Comparison of ENCODE assay signal across 25 cellular contexts in the genomic region with DNA sequence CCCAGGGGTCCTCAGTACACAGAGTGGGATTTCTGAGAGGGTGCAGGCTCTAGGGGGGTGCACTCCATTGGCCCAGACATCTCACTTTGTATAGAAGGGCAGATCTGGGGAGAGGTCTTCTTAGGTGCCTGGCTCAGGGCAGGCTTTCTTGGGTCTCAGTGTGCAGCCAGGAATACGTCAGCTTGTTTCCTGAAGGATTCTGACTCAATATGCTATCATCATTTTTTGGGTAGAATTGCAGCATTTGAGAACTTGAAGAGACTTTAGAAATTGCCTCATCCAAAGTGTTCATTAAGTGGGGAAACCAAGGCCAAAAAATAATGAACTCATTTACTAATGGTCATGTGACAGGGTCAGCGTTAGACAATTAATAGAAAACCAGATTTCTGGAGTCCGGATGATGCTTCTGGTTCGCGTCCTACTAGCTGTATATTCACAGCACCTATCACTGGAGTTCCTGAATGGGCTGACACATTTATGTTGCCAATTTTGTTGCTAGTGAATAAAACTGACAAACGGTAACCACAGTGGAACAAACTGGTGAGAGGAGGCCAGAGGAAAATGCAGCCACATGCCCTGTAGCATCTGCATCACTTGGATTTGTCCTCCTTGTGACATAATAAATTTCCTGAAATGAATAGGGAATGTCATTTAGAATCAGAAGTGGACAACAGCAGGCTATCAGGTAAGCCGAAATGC.
DNase-seq lines count a peak whose midpoint lies in the region; ATAC-seq and TF ChIP-seq lines count a peak whose summit lies in the region.
"Had no signal": no experiment of that assay in that cellular context is flagged by ENCODE, and none has a peak within 500 bp of the region (broad histone marks: within the 10 kb centered on the region; RNA-seq: fewer than 3 reads in every experiment).

No MANE protein-coding gene starts in this region.

- WGBS in GM23248 (ENCODE audit: low coverage in 1 of 2, low lambda C conversion rate in 2 of 2, missing lambda C conversion rate in 2 of 2), 2 experiments: 26 to 36% methylated on average over 7 of the region's 7 CpGs
- 77 to 89% (median 85%) methylated on average over 7 of the region's 7 CpGs for WGBS in ovary, 3 donors

- TF ChIP-seq EP300 in ovary (IDR thresholded peaks at IDR 0.05): no peak

- no peak for TF ChIP-seq CTCF in cardiac fibroblast (IDR thresholded peaks at IDR 0.05; ENCODE audit: low read depth, low read length)
- no peak for TF ChIP-seq CTCF in ovary (IDR thresholded peaks at IDR 0.05)

- H3K4me3 ChIP-seq in GM23248 (no peak overlapping the region), cardiac fibroblast (replicated peaks in 1 of 2; ENCODE audit: low read depth in 2 of 2, low read length in 2 of 2) (no peak overlapping the region), ovary (no peak overlapping the region)
- H3K4me3 ChIP-seq: HAP-1, heart right ventricle, prostate gland, thyroid gland had no signal

- H3K4me1 Mint-ChIP-seq in activated T-cell treated with anti-CD3 and anti-CD28 coated beads, Interleukin-2, amount 50 U/mL, for 24 hours (ENCODE audit: low read depth): no peaks in the 10 kb centered on the region
- H3K4me1 Mint-ChIP-seq: activated CD4-positive, alpha-beta memory T cell treated with anti-CD3 and anti-CD28 coated beads, Interleukin-2, amount 10 ng/mL, durations not matched to agents 7 days and 5 days; activated naive CD4-positive, alpha-beta T cell treated with anti-CD3 and anti-CD28 coated beads, Interleukin-2, amount 50 U/mL, for 24 hours; activated T-helper 17 cell treated with anti-CD3 and anti-CD28 coated beads, Interleukin-2, amount 50 U/mL, for 72 hours; central memory CD8-positive, alpha-beta T cell; T-cell had no signal

- no peaks in the 10 kb centered on the region for H3K9me2 ChIP-seq in GM23248 (ENCODE audit: insufficient read depth)

- peaks cover 5% of the 10 kb centered on the region; the same call in 1 of the 2 replicates for H3F3A ChIP-seq in GM23248 (ENCODE audit: insufficient read depth)

- DNase-seq in AG08395 (ENCODE audit: low spot score) (peak; percentile 36), GM23248 (peak; percentile 68), cardiac fibroblast (ENCODE audit: low read depth in 2 of 2) (peak; percentile 33 to 61), iris pigment epithelial cell (ENCODE audit: low read depth) (peak; percentile 15), ovary (no peak)
- no peak for DNase-seq in activated CD4-positive, CD25-positive, alpha-beta regulatory T cell (lab: John Stamatoyannopoulos, UW)
- no peak for DNase-seq in activated T-cell treated with anti-CD3 and anti-CD28 coated beads, Interleukin-2, amount 50 U/mL, for 24 hours
- DNase-seq: activated CD4-positive, alpha-beta memory T cell treated with anti-CD3 and anti-CD28 coated beads, Interleukin-2, amount 10 ng/mL, durations not matched to agents 7 days and 5 days; activated CD8-positive, alpha-beta memory T cell treated with anti-CD3 and anti-CD28 coated beads, Interleukin-2, amount 50 U/mL, for 48 hours; foreskin keratinocyte; heart right ventricle; mammary epithelial cell; NCI-H1436; NCI-H748 treated with DMSO at 0.1 percent for 48 hours; T-cell; thyroid gland had no signal

- H3K4me3 Mint-ChIP-seq in activated T-cell treated with anti-CD3 and anti-CD28 coated beads, Interleukin-2, amount 50 U/mL, for 24 hours: no peak overlapping the region
- H3K4me3 Mint-ChIP-seq: activated CD4-positive, alpha-beta memory T cell treated with anti-CD3 and anti-CD28 coated beads, Interleukin-2, amount 10 ng/mL, durations not matched to agents 7 days and 5 days; activated naive CD4-positive, alpha-beta T cell treated with anti-CD3 and anti-CD28 coated beads, Interleukin-2, amount 50 U/mL, for 24 hours; activated T-helper 17 cell treated with anti-CD3 and anti-CD28 coated beads, Interleukin-2, amount 50 U/mL, for 72 hours; central memory CD8-positive, alpha-beta T cell; stimulated activated naive CD8-positive, alpha-beta T cell treated with anti-CD3 and anti-CD28 coated beads, Interleukin-15, Interleukin-2, amounts not matched to agents 100 ng/mL and 50 ng/mL, for 24 hours; T-cell had no signal

- H4K20me1 ChIP-seq in GM23248 (ENCODE audit: insufficient read depth): no peaks in the 10 kb centered on the region

- H2AFZ ChIP-seq in GM23248: no peak overlapping the region

- H3K9me3 ChIP-seq in GM23248 (ENCODE audit: low read depth) (no peaks in the 10 kb centered on the region), ovary (no peaks in the 10 kb centered on the region)
- H3K9me3 ChIP-seq: HAP-1, heart right ventricle, prostate gland, thyroid gland had no signal

- in situ Hi-C loops in GM23248 (cut with MboI): no loop called here

- ATAC-seq in HG03025 (IDR thresholded peaks at IDR 0.05; ENCODE audit: low FRiP score, unreplicated experiment): no peak
- ATAC-seq: activated CD4-positive, CD25-positive, alpha-beta regulatory T cell treated with anti-CD3 and anti-CD28 coated beads, Interleukin-2, amount 50 U/mL, for 24 hours; activated T-helper 17 cell treated with anti-CD3 and anti-CD28 coated beads, Interleukin-2, amount 50 U/mL, for 72 hours; foreskin keratinocyte had no signal

- H3K27ac ChIP-seq in GM23248 (no peak overlapping the region), ovary (no peak overlapping the region)
- H3K27ac ChIP-seq: foreskin keratinocyte, heart right ventricle, KMS-11, prostate gland, thyroid gland had no signal

- H3K9ac ChIP-seq in GM23248: no peak overlapping the region
- H3K9ac ChIP-seq: KMS-11 had no signal

- H3K36me3 ChIP-seq in GM23248 (ENCODE audit: low read depth) (no peaks in the 10 kb centered on the region), ovary (no peaks in the 10 kb centered on the region)
- H3K36me3 ChIP-seq: HAP-1, heart right ventricle, prostate gland, thyroid gland had no signal

- H3K4me1 ChIP-seq in GM23248 (ENCODE audit: insufficient read depth): peaks cover 11% of the 10 kb centered on the region; the same call in 1 of the 2 replicates
- no peaks in the 10 kb centered on the region for H3K4me1 ChIP-seq in ovary (ENCODE audit: insufficient read depth)
- H3K4me1 ChIP-seq: foreskin keratinocyte, HAP-1, prostate gland, thyroid gland had no signal

- TF ChIP-seq POLR2A in ovary (IDR thresholded peaks at IDR 0.05): no peak

- H3K4me2 ChIP-seq in GM23248 (ENCODE audit: unreplicated experiment): no peak overlapping the region
- H3K4me2 ChIP-seq: KMS-11 had no signal

- H3K27me3 Mint-ChIP-seq in activated T-cell treated with anti-CD3 and anti-CD28 coated beads, Interleukin-2, amount 50 U/mL, for 24 hours: peaks cover 3% of the 10 kb centered on the region
- H3K27me3 Mint-ChIP-seq: activated naive CD4-positive, alpha-beta T cell treated with anti-CD3 and anti-CD28 coated beads, Interleukin-2, amount 50 U/mL, for 24 hours; stimulated activated naive CD8-positive, alpha-beta T cell treated with anti-CD3 and anti-CD28 coated beads, Interleukin-15, Interleukin-2, amounts not matched to agents 100 ng/mL and 50 ng/mL, for 24 hours had no signal

- intact Hi-C loops in ovary (cut with DNase I): no loop called here

- H3K9me3 Mint-ChIP-seq in activated T-cell treated with anti-CD3 and anti-CD28 coated beads, Interleukin-2, amount 50 U/mL, for 24 hours: no peaks in the 10 kb centered on the region
- H3K9me3 Mint-ChIP-seq: activated CD4-positive, alpha-beta memory T cell treated with anti-CD3 and anti-CD28 coated beads, Interleukin-2, amount 10 ng/mL, durations not matched to agents 7 days and 5 days; activated T-helper 17 cell treated with anti-CD3 and anti-CD28 coated beads, Interleukin-2, amount 50 U/mL, for 72 hours; central memory CD8-positive, alpha-beta T cell; stimulated activated naive CD8-positive, alpha-beta T cell treated with anti-CD3 and anti-CD28 coated beads, Interleukin-15, Interleukin-2, amounts not matched to agents 100 ng/mL and 50 ng/mL, for 24 hours had no signal

- H3K27me3 ChIP-seq in GM23248 (replicated peaks; ENCODE audit: insufficient read depth): no peaks in the 10 kb centered on the region
- H3K27me3 ChIP-seq in ovary: no peaks in the 10 kb centered on the region
- H3K27me3 ChIP-seq: foreskin keratinocyte, heart right ventricle, thyroid gland had no signal

- H3K36me3 Mint-ChIP-seq in activated T-cell treated with anti-CD3 and anti-CD28 coated beads, Interleukin-2, amount 50 U/mL, for 24 hours (ENCODE audit: low read depth): no peaks in the 10 kb centered on the region
- H3K36me3 Mint-ChIP-seq: activated naive CD4-positive, alpha-beta T cell treated with anti-CD3 and anti-CD28 coated beads, Interleukin-2, amount 50 U/mL, for 24 hours; T-cell had no signal

- H3K27ac Mint-ChIP-seq in activated T-cell treated with anti-CD3 and anti-CD28 coated beads, Interleukin-2, amount 50 U/mL, for 24 hours: no peak overlapping the region
- H3K27ac Mint-ChIP-seq: activated CD4-positive, alpha-beta memory T cell treated with anti-CD3 and anti-CD28 coated beads, Interleukin-2, amount 10 ng/mL, durations not matched to agents 7 days and 5 days; activated naive CD4-positive, alpha-beta T cell treated with anti-CD3 and anti-CD28 coated beads, Interleukin-2, amount 50 U/mL, for 24 hours; activated T-helper 17 cell treated with anti-CD3 and anti-CD28 coated beads, Interleukin-2, amount 50 U/mL, for 72 hours; stimulated activated naive CD8-positive, alpha-beta T cell treated with anti-CD3 and anti-CD28 coated beads, Interleukin-15, Interleukin-2, amounts not matched to agents 100 ng/mL and 50 ng/mL, for 24 hours; T-cell had no signal

- no peaks in the 10 kb centered on the region for H3K79me2 ChIP-seq in GM23248 (ENCODE audit: insufficient read depth)

Comparison
In these comparisons a context has a peak if more than half of its experiments do, and no peak if none do; other contexts are left out.
1. DNase-seq: peak in AG08395 (single experiment), GM23248 (single experiment), cardiac fibroblast (2 of 2) and iris pigment epithelial cell (single experiment); none in activated CD4-positive, CD25-positive, alpha-beta regulatory T cell (0 of 4), activated T-cell treated with anti-CD3 and anti-CD28 coated beads, Interleukin-2, amount 50 U/mL, for 24 hours (single experiment) and ovary (0 of 5).